1 cellular context compared by ENCODE assay signal in the genomic region with DNA sequence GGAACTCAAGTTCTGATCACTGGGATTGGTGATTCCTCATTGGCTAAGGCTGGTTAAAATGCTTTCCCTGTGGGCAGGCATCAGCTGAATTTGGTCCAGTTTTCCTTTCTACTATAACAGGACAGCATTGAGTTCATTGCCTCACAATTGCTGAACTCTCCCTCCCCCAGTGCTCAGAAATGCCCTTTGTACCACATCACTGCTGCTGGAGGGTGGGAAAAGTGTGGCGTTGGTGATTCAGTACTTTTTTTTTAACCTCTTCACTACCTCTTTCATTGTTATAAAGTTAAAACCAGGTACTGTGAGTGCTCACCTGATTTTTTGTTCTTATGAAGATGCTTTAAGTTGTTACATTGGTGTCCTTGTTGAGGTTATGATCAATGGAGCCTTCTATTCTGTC.
TF ChIP-seq lines count a peak whose summit lies in the region.

No MANE protein-coding gene starts in this region.

TF ChIP-seq in HepG2, 621 proteins besides CTCF, POLR2A, EP300 and RAD21 (continued from another document):
- TF ChIP-seq, protein P1, sequence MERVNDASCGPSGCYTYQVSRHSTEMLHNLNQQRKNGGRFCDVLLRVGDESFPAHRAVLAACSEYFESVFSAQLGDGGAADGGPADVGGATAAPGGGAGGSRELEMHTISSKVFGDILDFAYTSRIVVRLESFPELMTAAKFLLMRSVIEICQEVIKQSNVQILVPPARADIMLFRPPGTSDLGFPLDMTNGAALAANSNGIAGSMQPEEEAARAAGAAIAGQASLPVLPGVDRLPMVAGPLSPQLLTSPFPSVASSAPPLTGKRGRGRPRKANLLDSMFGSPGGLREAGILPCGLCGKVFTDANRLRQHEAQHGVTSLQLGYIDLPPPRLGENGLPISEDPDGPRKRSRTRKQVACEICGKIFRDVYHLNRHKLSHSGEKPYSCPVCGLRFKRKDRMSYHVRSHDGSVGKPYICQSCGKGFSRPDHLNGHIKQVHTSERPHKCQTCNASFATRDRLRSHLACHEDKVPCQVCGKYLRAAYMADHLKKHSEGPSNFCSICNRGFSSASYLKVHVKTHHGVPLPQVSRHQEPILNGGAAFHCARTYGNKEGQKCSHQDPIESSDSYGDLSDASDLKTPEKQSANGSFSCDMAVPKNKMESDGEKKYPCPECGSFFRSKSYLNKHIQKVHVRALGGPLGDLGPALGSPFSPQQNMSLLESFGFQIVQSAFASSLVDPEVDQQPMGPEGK (CRISPR knock-in tag; IDR thresholded peaks at IDR 0.05), result 0 out of 2 replicates have a peak, but pooled peaks have one; percentile 17
- TF ChIP-seq ZNF652 (CRISPR knock-in tag; IDR thresholded peaks at IDR 0.05; ENCODE audit: borderline replicate concordance, low read depth), result peak; percentile 91
TF ChIP-seq in HepG2: peak in this region for 7.
